25 cellular contexts compared by ENCODE assay signal in the genomic region with DNA sequence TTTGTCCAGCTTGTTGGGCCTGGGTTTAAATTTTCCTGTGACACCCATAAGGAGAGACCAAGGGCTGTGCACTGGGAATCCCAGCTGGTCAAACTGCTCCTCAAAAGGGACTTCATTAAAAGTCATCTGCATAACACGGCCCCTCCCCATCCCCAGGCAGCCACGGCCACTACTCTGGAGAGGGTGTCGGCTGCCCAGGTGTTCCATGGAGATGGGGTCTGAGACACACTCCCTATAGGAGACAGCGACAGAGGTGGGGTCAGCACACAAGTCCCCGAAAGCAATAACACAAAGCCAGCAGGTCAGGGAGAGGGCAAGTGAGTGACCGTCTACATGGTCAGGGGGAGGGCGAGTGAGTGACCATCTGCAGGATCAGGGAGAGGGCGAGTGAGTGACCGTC.
"Had no signal": no experiment of that assay in that cellular context is flagged by ENCODE, and none has a peak within 500 bp of the region (broad histone marks: within the 10 kb centered on the region; RNA-seq: fewer than 3 reads in every experiment).

No MANE protein-coding gene starts in this region.

- H3K27ac ChIP-seq: body of pancreas, cardiac muscle cell, colonic mucosa, spleen, tibial nerve, VCaP had no signal

- H3K27ac Mint-ChIP-seq: activated naive CD8-positive, alpha-beta T cell; naive B cell had no signal

- H3K27me3 ChIP-seq: body of pancreas, cardiac muscle cell, colonic mucosa, tibial nerve had no signal

- H3K4me1 ChIP-seq: colonic mucosa, spleen had no signal

- H3K9me3 ChIP-seq: body of pancreas, colonic mucosa, spleen, tibial nerve had no signal

- H3K4me1 Mint-ChIP-seq: naive B cell, neural crest cell had no signal

- H3K4me3 ChIP-seq: body of pancreas, cardiac muscle cell, colonic mucosa, spleen, tibial nerve had no signal

- DNase-seq: activated CD4-positive, alpha-beta T cell treated with anti-CD3 and anti-CD28 coated beads for 4 hours; activated CD4-positive, alpha-beta T cell treated with anti-CD3 and anti-CD28 coated beads, Interleukin-2, amount 50 U/mL, for 48 hours; activated CD8-positive, alpha-beta memory T cell treated with anti-CD3 and anti-CD28 coated beads for 24 hours; activated effector memory CD4-positive, alpha-beta T cell treated with Interleukin-2 at 50 U/mL for 16 hours; activated naive CD4-positive, alpha-beta T cell treated with Interleukin-2 at 50 U/mL for 16 hours; anterior cingulate cortex; body of pancreas; cerebellar nuclear complex; colonic mucosa; effector CD8-positive, alpha-beta T cell; left ventricle myocardium superior; naive B cell; right cardiac atrium; stimulated activated naive CD4-positive, alpha-beta T cell treated with Interleukin-2 at 50 U/mL for 16 hours; T-helper 1 cell had no signal

- H3K36me3 Mint-ChIP-seq: activated naive CD8-positive, alpha-beta T cell; naive B cell had no signal

- H3K36me3 ChIP-seq: cardiac muscle cell, colonic mucosa, spleen, tibial nerve had no signal

- H3K4me3 Mint-ChIP-seq: activated naive CD8-positive, alpha-beta T cell; naive B cell; neural crest cell had no signal

- H3K27me3 Mint-ChIP-seq: activated naive CD8-positive, alpha-beta T cell had no signal

- FAIRE-seq: frontal cortex, islet of Langerhans, TTC549, urothelium cell line had no signal
